In the genomic region with DNA sequence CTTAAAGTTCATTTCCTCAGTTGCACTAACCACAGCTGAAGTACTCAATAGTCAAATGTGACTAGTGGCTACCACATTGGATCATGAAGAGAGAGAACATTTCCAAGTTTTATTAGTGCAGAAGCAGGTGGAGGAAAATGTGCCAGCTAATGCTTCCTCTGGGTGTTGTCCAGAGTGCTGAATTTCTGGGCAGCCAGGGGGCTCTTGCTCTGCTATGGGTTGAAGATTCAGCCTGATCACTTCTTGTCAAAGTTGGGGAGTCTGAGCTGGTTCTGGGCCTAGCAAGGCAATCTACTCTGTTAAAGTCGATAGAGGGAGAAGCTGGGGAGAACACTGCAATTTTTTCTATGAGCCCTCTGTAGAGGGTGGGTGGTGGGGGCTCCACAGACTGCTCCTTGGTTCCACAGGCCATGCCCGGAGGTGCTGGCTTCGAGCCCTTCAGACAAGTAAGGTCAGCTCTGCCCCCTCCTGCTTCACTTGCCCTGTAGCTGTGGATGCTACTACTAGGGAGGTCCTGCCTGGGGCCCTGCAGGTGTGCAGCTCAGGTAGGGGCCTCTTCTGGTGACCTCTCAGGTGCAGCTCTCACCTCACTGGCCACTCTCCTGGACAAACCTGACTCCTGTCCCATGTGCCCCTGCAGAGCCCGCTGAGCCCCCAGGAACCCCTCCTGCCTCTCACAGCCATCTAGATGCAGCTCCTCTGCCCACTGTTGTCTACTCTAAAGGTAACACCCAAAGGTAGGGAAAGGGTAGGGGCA, we compare ENCODE assay signal across 7 cellular contexts. TPM values are rescaled to one million over a fixed set of nuclear protein-coding genes. Genes with fewer than 3 reads are reported as not detected.
DNase-seq lines count a peak whose midpoint lies in the region; ATAC-seq, FAIRE-seq and TF ChIP-seq lines count a peak whose summit lies in the region.
"Had no signal": no experiment of that assay in that cellular context is flagged by ENCODE, and none has a peak within 500 bp of the region (broad histone marks: within the 10 kb centered on the region; RNA-seq: fewer than 3 reads in every experiment).

No MANE protein-coding gene starts in this region.

- no peaks in the 10 kb centered on the region for H3K79me2 ChIP-seq in endothelial cell of umbilical vein (ENCODE audit: control insufficient read depth, insufficient read depth, low read length)

- no peak overlapping the region for H3K4me3 ChIP-seq in endothelial cell of umbilical vein (replicated peaks in 1 of 3; ENCODE audit: insufficient read depth in 1 of 3, low read depth in 1 of 3, low read length in 3 of 3)

- H3K9me3 Mint-ChIP-seq in activated naive CD4-positive, alpha-beta T cell treated with anti-CD3 and anti-CD28 coated beads, Interleukin-2, amount 50 U/mL, for 72 hours: no peaks in the 10 kb centered on the region

- TF ChIP-seq CTCF in endothelial cell of umbilical vein (IDR thresholded peaks at IDR 0.05; ENCODE audit: extremely low read depth in 1 of 2, insufficient read depth in 1 of 2, low read depth in 1 of 2, low read length in 2 of 2): no peak

- CTCF ChIA-PET in endothelial cell of umbilical vein (lab: Charles Lee): interaction anchor here (0.7 to 8.1 kb wide), 10 partner anchors 9 to 343 kb away, joined by 4 to 98 read pairs (median 8); a partner anchor contains a TSS

- H3K9me3 ChIP-seq in endothelial cell of umbilical vein (replicated peaks; ENCODE audit: control insufficient read depth, insufficient read depth, low read length): no peaks in the 10 kb centered on the region

- POLR2A ChIA-PET in endothelial cell of umbilical vein (lab: Charles Lee): interaction anchor here (0.6 kb wide), 1 partner anchor 20 kb away, joined by 3 read pairs; no protein-coding TSS in a partner anchor

- no peaks in the 10 kb centered on the region for H3K4me1 ChIP-seq in endothelial cell of umbilical vein (ENCODE audit: control insufficient read depth, extremely low read depth, insufficient read depth, low read length)

- H3K4me2 ChIP-seq in endothelial cell of umbilical vein (ENCODE audit: insufficient read depth, low read length): no peak overlapping the region

- ATAC-seq in GM21723 (IDR thresholded peaks at IDR 0.05; ENCODE audit: unreplicated experiment): no peak
- no peak for ATAC-seq in activated naive CD4-positive, alpha-beta T cell treated with anti-CD3 and anti-CD28 coated beads, Interleukin-2, amount 50 U/mL, for 72 hours

- no TSS peak for BruUV-seq in endothelial cell of umbilical vein (replicated peaks; lab: Mats Ljungman, UMichigan)

- no peak overlapping the region for H2AFZ ChIP-seq in endothelial cell of umbilical vein (ENCODE audit: low read depth, low read length)

- H3K27ac Mint-ChIP-seq in activated naive CD4-positive, alpha-beta T cell treated with anti-CD3 and anti-CD28 coated beads, Interleukin-2, amount 50 U/mL, for 72 hours: no peak overlapping the region

- no peaks in the 10 kb centered on the region for H3K27me3 ChIP-seq in endothelial cell of umbilical vein (ENCODE audit: control insufficient read depth in 2 of 2, insufficient read depth in 2 of 2, low read length in 2 of 2)

- H3K36me3 Mint-ChIP-seq in activated naive CD4-positive, alpha-beta T cell treated with anti-CD3 and anti-CD28 coated beads, Interleukin-2, amount 50 U/mL, for 72 hours: peaks cover 0 to 9% of the 10 kb centered on the region in 2 donors

- DNase-seq in HuH-7.5 (ENCODE audit: low spot score) (peak; percentile 68), endothelial cell of umbilical vein (ENCODE audit: low read depth, low spot score) (peak; percentile 34)
- DNase-seq in activated naive CD4-positive, alpha-beta T cell treated with anti-CD3 and anti-CD28 coated beads, Interleukin-2, amount 50 U/mL, for 72 hours (ENCODE audit: low spot score in 2 of 2): no peak
- DNase-seq: stimulated activated CD4-positive, alpha-beta T cell treated with anti-CD3 and anti-CD28 coated beads, Interleukin-4, amount 100 ng/mL, for 4 hours had no signal

- dilution Hi-C loops in endothelial cell of umbilical vein (cut with MboI; ENCODE audit: extremely low pct_ligation_motif_present, low sequenced_read_pairs): no loop called here

- no peaks in the 10 kb centered on the region for H4K20me1 ChIP-seq in endothelial cell of umbilical vein (replicated peaks; ENCODE audit: control insufficient read depth, extremely low read depth, insufficient read depth, low read length)

- TF ChIP-seq POLR2A in endothelial cell of umbilical vein (IDR thresholded peaks at IDR 0.05; ENCODE audit: low read depth, low read length): no peak

- intact Hi-C loops in endothelial cell of umbilical vein (cut with micrococcal nuclease): loop anchor here (1.0 to 5.0 kb wide), 2 partner anchors 20 to 223 kb away; a partner anchor contains a TSS

- peaks cover 0 to 21% of the 10 kb centered on the region in 2 experiments for H3K36me3 ChIP-seq in endothelial cell of umbilical vein (ENCODE audit: control insufficient read depth in 2 of 2, extremely low read depth in 1 of 2, insufficient read depth in 2 of 2, low read length in 2 of 2)

- H3K9ac ChIP-seq in endothelial cell of umbilical vein (replicated peaks; ENCODE audit: extremely low read depth, insufficient read depth, low read length): no peak overlapping the region

- FAIRE-seq in endothelial cell of umbilical vein (lab: Jason Lieb, UNC): peak; percentile 55
- FAIRE-seq: GM18507 had no signal

- no peaks in the 10 kb centered on the region for H3K9me1 ChIP-seq in endothelial cell of umbilical vein (replicated peaks; ENCODE audit: control insufficient read depth, extremely low read depth, insufficient read depth, low read length)

- no peak overlapping the region for H3K27ac ChIP-seq in endothelial cell of umbilical vein (ENCODE audit: insufficient read depth, low read depth, low read length)

TF ChIP-seq in endothelial cell of umbilical vein, 7 proteins besides CTCF, POLR2A, EP300 and RAD21 (continues in another document):
- TF ChIP-seq JUN (IDR thresholded peaks at IDR 0.05; ENCODE audit: borderline replicate concordance, insufficient read depth, insufficient read length, low read depth): no peak

RNA-seq across cellular contexts. Expression of a gene that starts 8.2 kb away (rescaled TPM):
- total RNA-seq in endothelial cell of umbilical vein: 37.7 and 42.9 TPM in 2 replicates
- 99.9 and 102 TPM in 2 replicates for polyA plus RNA-seq in endothelial cell of umbilical vein
- 39.2 and 44.1 TPM in 2 replicates for polyA plus RNA-seq in endothelial cell of umbilical vein (2011; cell fraction: cytosol; rRNA removed)
- polyA plus RNA-seq in endothelial cell of umbilical vein (2011; cell fraction: nucleus; rRNA removed): 45.4 and 49.9 TPM in 2 replicates
- 32.7 and 35.5 TPM in 2 replicates for polyA plus RNA-seq in endothelial cell of umbilical vein (2012)
- 126 and 132 TPM in 2 replicates for polyA minus RNA-seq in endothelial cell of umbilical vein
- 129 TPM for polyA minus RNA-seq in endothelial cell of umbilical vein (2011; cell fraction: cytosol; rRNA and poly(A)+ RNA removed)
- polyA minus RNA-seq in endothelial cell of umbilical vein (2011; cell fraction: nucleus; rRNA and poly(A)+ RNA removed): 38.5 and 50.1 TPM in 2 replicates
- 10 to 100 TPM; 35.5 to 35.8 TPM for total RNA-seq in activated naive CD4-positive, alpha-beta T cell treated with anti-CD3 and anti-CD28 coated beads, Interleukin-2, amount 50 U/mL, for 72 hours

RNA-seq across cellular contexts. Expression of a gene that starts 8.9 kb away (rescaled TPM):
- total RNA-seq in endothelial cell of umbilical vein: 3.3 and 3.4 TPM in 2 replicates
- polyA plus RNA-seq in endothelial cell of umbilical vein: 8.0 and 9.8 TPM in 2 replicates
- polyA plus RNA-seq in endothelial cell of umbilical vein (2011; cell fraction: cytosol; rRNA removed): 6.4 and 7.0 TPM in 2 replicates
- 2.3 TPM in 2 replicates for polyA plus RNA-seq in endothelial cell of umbilical vein (2011; cell fraction: nucleus; rRNA removed)
- polyA plus RNA-seq in endothelial cell of umbilical vein (2012): 4.0 and 4.9 TPM in 2 replicates
- 7.3 and 7.5 TPM in 2 replicates for polyA minus RNA-seq in endothelial cell of umbilical vein
- 20.9 TPM for polyA minus RNA-seq in endothelial cell of umbilical vein (2011; cell fraction: cytosol; rRNA and poly(A)+ RNA removed)
- polyA minus RNA-seq in endothelial cell of umbilical vein (2011; cell fraction: nucleus; rRNA and poly(A)+ RNA removed): 1.4 and 1.5 TPM in 2 replicates
- 1 to 10 TPM; 8.3 to 9.9 TPM for total RNA-seq in activated naive CD4-positive, alpha-beta T cell treated with anti-CD3 and anti-CD28 coated beads, Interleukin-2, amount 50 U/mL, for 72 hours

RNA-seq across cellular contexts. Expression of a gene that starts 11.2 kb away (rescaled TPM):
- total RNA-seq in endothelial cell of umbilical vein: not detected in 2 replicates
- polyA plus RNA-seq in endothelial cell of umbilical vein: 0.03 TPM in 1 of 2 replicates, not detected in the other
- polyA plus RNA-seq in endothelial cell of umbilical vein (2011; cell fraction: cytosol; rRNA removed): not detected in 2 replicates
- polyA plus RNA-seq in endothelial cell of umbilical vein (2011; cell fraction: nucleus; rRNA removed): 0.31 TPM in 1 of 2 replicates, not detected in the other
- not detected in 2 replicates for polyA plus RNA-seq in endothelial cell of umbilical vein (2012)
- not detected in 2 replicates for polyA minus RNA-seq in endothelial cell of umbilical vein
- polyA minus RNA-seq in endothelial cell of umbilical vein (2011; cell fraction: cytosol; rRNA and poly(A)+ RNA removed): not detected
- not detected in 2 replicates for polyA minus RNA-seq in endothelial cell of umbilical vein (2011; cell fraction: nucleus; rRNA and poly(A)+ RNA removed)
- total RNA-seq in activated naive CD4-positive, alpha-beta T cell treated with anti-CD3 and anti-CD28 coated beads, Interleukin-2, amount 50 U/mL, for 72 hours: not detected
- total RNA-seq: kidney epithelial cell had no signal

RNA-seq across cellular contexts. Expression of a gene that starts 20.8 kb away (rescaled TPM):
- not detected in 2 replicates for total RNA-seq in endothelial cell of umbilical vein
- polyA plus RNA-seq in endothelial cell of umbilical vein: 0.11 TPM in 1 of 2 replicates, not detected in the other
- polyA plus RNA-seq in endothelial cell of umbilical vein (2011; cell fraction: cytosol; rRNA removed): 0.06 and 0.07 TPM in 2 replicates
- polyA plus RNA-seq in endothelial cell of umbilical vein (2011; cell fraction: nucleus; rRNA removed): not detected in 2 replicates
- polyA plus RNA-seq in endothelial cell of umbilical vein (2012): not detected in 2 replicates
- polyA minus RNA-seq in endothelial cell of umbilical vein: 0.19 TPM in 1 of 2 replicates, not detected in the other
- polyA minus RNA-seq in endothelial cell of umbilical vein (2011; cell fraction: cytosol; rRNA and poly(A)+ RNA removed): 5.5 TPM
- not detected in 2 replicates for polyA minus RNA-seq in endothelial cell of umbilical vein (2011; cell fraction: nucleus; rRNA and poly(A)+ RNA removed)
- under 1 TPM; 0.18 to 0.34 TPM for total RNA-seq in activated naive CD4-positive, alpha-beta T cell treated with anti-CD3 and anti-CD28 coated beads, Interleukin-2, amount 50 U/mL, for 72 hours

RNA-seq across cellular contexts. Expression of a gene that starts 35.3 kb away (rescaled TPM):
- total RNA-seq in endothelial cell of umbilical vein: not detected in 2 replicates
- polyA plus RNA-seq in endothelial cell of umbilical vein: not detected in 2 replicates
- polyA plus RNA-seq in endothelial cell of umbilical vein (2011; cell fraction: cytosol; rRNA removed): not detected in 2 replicates
- not detected in 2 replicates for polyA plus RNA-seq in endothelial cell of umbilical vein (2011; cell fraction: nucleus; rRNA removed)
- polyA plus RNA-seq in endothelial cell of umbilical vein (2012): not detected in 2 replicates
- polyA minus RNA-seq in endothelial cell of umbilical vein: not detected in 2 replicates
- polyA minus RNA-seq in endothelial cell of umbilical vein (2011; cell fraction: cytosol; rRNA and poly(A)+ RNA removed): not detected
- not detected in 2 replicates for polyA minus RNA-seq in endothelial cell of umbilical vein (2011; cell fraction: nucleus; rRNA and poly(A)+ RNA removed)
- total RNA-seq in activated naive CD4-positive, alpha-beta T cell treated with anti-CD3 and anti-CD28 coated beads, Interleukin-2, amount 50 U/mL, for 72 hours: under 1 TPM in 1 of 2 donors, not detected in 1; 0.18 TPM
- total RNA-seq: kidney epithelial cell had no signal

Comparison
In these comparisons a context has a peak if more than half of its experiments do, and no peak if none do; other contexts are left out.
1. DNase-seq: peak in HuH-7.5 (single experiment) and endothelial cell of umbilical vein (single experiment); none in activated naive CD4-positive, alpha-beta T cell treated with anti-CD3 and anti-CD28 coated beads, Interleukin-2, amount 50 U/mL, for 72 hours (0 of 2).